In the genomic region with DNA sequence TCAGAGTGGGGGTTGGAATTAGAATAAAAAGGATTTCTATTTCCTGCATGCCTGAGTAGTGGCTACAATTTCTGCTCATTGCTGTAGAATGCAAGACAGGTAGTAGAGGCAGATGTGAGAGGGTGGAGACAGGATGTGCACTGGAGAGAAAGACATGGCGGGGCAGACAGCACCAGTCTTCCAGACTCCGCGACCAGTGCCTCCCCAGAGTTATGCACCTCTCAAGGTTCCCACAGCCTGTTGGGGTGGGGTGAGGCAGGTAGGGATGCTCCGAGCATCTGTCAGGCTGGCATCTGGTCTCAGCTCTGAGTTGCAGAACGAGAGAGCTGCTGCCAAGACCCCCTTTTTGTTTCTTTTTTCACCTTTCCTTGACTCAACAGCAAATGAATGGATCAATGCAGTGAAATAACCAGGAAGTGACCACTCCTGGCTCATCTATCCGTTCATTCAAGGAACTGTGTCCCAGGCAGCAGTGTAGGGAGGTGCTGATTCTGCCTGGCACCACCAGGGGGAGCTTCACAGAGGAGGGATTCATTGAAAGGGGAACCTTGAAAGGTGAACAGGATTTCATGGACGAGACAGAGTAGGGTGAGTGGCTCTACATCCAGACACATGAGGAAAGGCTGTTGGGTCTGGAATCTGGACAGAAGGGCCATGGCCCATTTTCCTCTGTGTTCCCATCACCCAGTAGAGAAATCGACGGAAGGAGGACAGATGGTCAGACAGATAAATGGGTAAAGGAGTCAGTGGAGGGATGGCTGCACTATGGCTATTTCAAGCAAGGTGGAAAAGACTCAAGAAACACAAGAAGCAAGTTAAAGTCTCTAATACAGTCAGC, we compare ENCODE assay signal across 8 cellular contexts. TPM values are rescaled to one million over a fixed set of nuclear protein-coding genes. Genes with fewer than 3 reads are reported as not detected.
DNase-seq lines count a peak whose midpoint lies in the region; ATAC-seq and TF ChIP-seq lines count a peak whose summit lies in the region.

No MANE protein-coding gene starts in this region.

- H3K4me3 ChIP-seq in heart left ventricle (no peak overlapping the region), retinal pigment epithelial cell (ENCODE audit: low read length) (no peak overlapping the region)

- POLR2A ChIA-PET in activated naive CD8-positive, alpha-beta T cell treated with anti-CD3 and anti-CD28 coated beads, Interleukin-2, amount 10 ng/mL, durations not matched to agents 7 days and 5 days (lab: Charles Lee): interaction anchor here (0.5 kb wide), 1 partner anchor 189 kb away, joined by 3 read pairs; no protein-coding TSS in a partner anchor

- WGBS in heart left ventricle, 4 donors: 33 to 43% (median 39%) methylated on average over 9 of the region's 9 CpGs

- H3K4me3 Mint-ChIP-seq in activated naive CD8-positive, alpha-beta T cell treated with anti-CD3 and anti-CD28 coated beads, Interleukin-2, amount 10 ng/mL, durations not matched to agents 7 days and 5 days: no peak overlapping the region

- H3K9me3 Mint-ChIP-seq in activated naive CD8-positive, alpha-beta T cell treated with anti-CD3 and anti-CD28 coated beads, Interleukin-2, amount 10 ng/mL, durations not matched to agents 7 days and 5 days: peaks cover 5% of the 10 kb centered on the region

- H3K27ac Mint-ChIP-seq in activated naive CD8-positive, alpha-beta T cell treated with anti-CD3 and anti-CD28 coated beads, Interleukin-2, amount 10 ng/mL, durations not matched to agents 7 days and 5 days: no peak overlapping the region

- no peak for TF ChIP-seq POLR2A in heart left ventricle (IDR thresholded peaks at IDR 0.05)

- H3K36me3 Mint-ChIP-seq in activated naive CD8-positive, alpha-beta T cell treated with anti-CD3 and anti-CD28 coated beads, Interleukin-2, amount 10 ng/mL, durations not matched to agents 7 days and 5 days: no peaks in the 10 kb centered on the region

- peaks cover 21% of the 10 kb centered on the region for H3K27me3 Mint-ChIP-seq in activated naive CD8-positive, alpha-beta T cell treated with anti-CD3 and anti-CD28 coated beads, Interleukin-2, amount 10 ng/mL, durations not matched to agents 7 days and 5 days

- H3K4me1 ChIP-seq in heart left ventricle: no peaks in the 10 kb centered on the region

- intact Hi-C loops in heart left ventricle (cut with DNase I): loop anchor here in 7 of 10 donors (5.0 to 10.0 kb wide), 3 partner anchors 629 to 682 kb away; no protein-coding TSS in a partner anchor

- ATAC-seq in GM18907 (IDR thresholded peaks at IDR 0.05; ENCODE audit: unreplicated experiment): peak; percentile 82
- peak; percentile 61 for ATAC-seq in activated naive CD8-positive, alpha-beta T cell treated with anti-CD3 and anti-CD28 coated beads, Interleukin-2, amount 10 ng/mL, durations not matched to agents 7 days and 5 days (ENCODE audit: low read depth)
- peak; percentile 62 to 79 (median 70) for ATAC-seq in heart left ventricle
- ATAC-seq in GM19455 (IDR thresholded peaks at IDR 0.05; ENCODE audit: unreplicated experiment): no peak

- no peak overlapping the region for H3K27ac ChIP-seq in heart left ventricle

- peak; percentile 74 to 92 (median 84) for TF ChIP-seq CTCF in heart left ventricle (IDR thresholded peaks at IDR 0.05)
- peak; percentile 100 for TF ChIP-seq CTCF in retinal pigment epithelial cell (conservative IDR thresholded peaks at IDR 0.05; ENCODE audit: low read depth, low read length)

- H3K36me3 ChIP-seq in heart left ventricle: no peaks in the 10 kb centered on the region

- peak; percentile 76 for DNase-seq in CD1c-positive myeloid dendritic cell (ENCODE audit: extremely low spot score)
- DNase-seq in HuH-7 (ENCODE audit: low spot score): peak; percentile 67
- DNase-seq in SK-N-DZ (ENCODE audit: low spot score): peak; percentile 77
- peak; percentile 59 for DNase-seq in activated naive CD8-positive, alpha-beta T cell treated with anti-CD3 and anti-CD28 coated beads, Interleukin-2, amount 10 ng/mL, durations not matched to agents 7 days and 5 days
- peak in 3 of 5 donors; percentile 41 to 48 (median 46) for DNase-seq in heart left ventricle
- no peak for DNase-seq in retinal pigment epithelial cell (ENCODE audit: low read depth)

- H3K27me3 ChIP-seq in heart left ventricle: peaks cover 0 to 26% (median 0%) of the 10 kb centered on the region in 9 donors

- no peaks in the 10 kb centered on the region for H3K9me3 ChIP-seq in heart left ventricle

- H3K4me1 Mint-ChIP-seq in activated naive CD8-positive, alpha-beta T cell treated with anti-CD3 and anti-CD28 coated beads, Interleukin-2, amount 10 ng/mL, durations not matched to agents 7 days and 5 days: peaks cover 3% of the 10 kb centered on the region

RNA-seq across cellular contexts. Expression of gene SLC18A3, which starts 17.2 kb away (rescaled TPM):
- 12.1 and 12.9 TPM in 2 replicates for polyA plus RNA-seq in SK-N-DZ (2014; cell fraction: cytosol; rRNA removed)
- 6.0 and 6.4 TPM in 2 replicates for polyA plus RNA-seq in SK-N-DZ (2014; cell fraction: nucleus; rRNA removed)
- total RNA-seq in activated naive CD8-positive, alpha-beta T cell treated with anti-CD3 and anti-CD28 coated beads, Interleukin-2, amount 10 ng/mL, durations not matched to agents 7 days and 5 days: not detected
- not detected for total RNA-seq in heart left ventricle
- not detected for polyA plus RNA-seq in heart left ventricle

RNA-seq across cellular contexts. Expression of gene CHAT, which starts 20.9 kb away (rescaled TPM):
- polyA plus RNA-seq in SK-N-DZ (2014; cell fraction: cytosol; rRNA removed): 1.2 and 2.8 TPM in 2 replicates
- 1.3 and 3.5 TPM in 2 replicates for polyA plus RNA-seq in SK-N-DZ (2014; cell fraction: nucleus; rRNA removed)
- total RNA-seq in activated naive CD8-positive, alpha-beta T cell treated with anti-CD3 and anti-CD28 coated beads, Interleukin-2, amount 10 ng/mL, durations not matched to agents 7 days and 5 days: not detected
- total RNA-seq in heart left ventricle: not detected
- not detected for polyA plus RNA-seq in heart left ventricle

RNA-seq across cellular contexts. Expression of gene ERCC6, which starts 54.0 kb away (rescaled TPM):
- 6.4 and 6.8 TPM in 2 replicates for polyA plus RNA-seq in SK-N-DZ (2014; cell fraction: cytosol; rRNA removed)
- 6.7 and 8.2 TPM in 2 replicates for polyA plus RNA-seq in SK-N-DZ (2014; cell fraction: nucleus; rRNA removed)
- 10 to 100 TPM; 31.8 to 34.8 TPM for total RNA-seq in activated naive CD8-positive, alpha-beta T cell treated with anti-CD3 and anti-CD28 coated beads, Interleukin-2, amount 10 ng/mL, durations not matched to agents 7 days and 5 days
- 10 to 100 TPM; 12.8 to 31.5 (median 23.0) TPM for total RNA-seq in heart left ventricle
- 1 to 10 TPM; 4.4 to 4.7 TPM for polyA plus RNA-seq in heart left ventricle
